19 cellular contexts compared by ENCODE assay signal in the genomic region with DNA sequence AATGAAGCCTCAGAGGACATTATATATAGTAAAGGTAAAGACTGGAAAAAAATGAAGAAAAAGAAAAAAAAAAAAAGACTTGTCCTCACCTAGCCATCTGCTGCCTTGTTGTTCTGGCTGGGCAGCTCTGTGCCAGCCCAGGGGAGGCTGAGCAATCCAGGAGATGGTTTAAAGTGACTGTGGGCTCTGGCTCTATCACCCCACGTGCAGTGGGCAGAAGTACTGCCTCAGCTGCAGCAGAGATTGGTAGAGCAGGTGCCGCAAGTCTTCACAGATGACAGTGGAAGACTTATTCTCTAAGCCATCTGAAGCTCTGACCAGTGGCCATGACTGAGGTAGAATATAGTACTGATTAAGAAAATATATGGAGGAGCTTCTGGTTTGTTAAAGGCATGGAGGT.
"Had no signal": no experiment of that assay in that cellular context is flagged by ENCODE, and none has a peak within 500 bp of the region (broad histone marks: within the 10 kb centered on the region; RNA-seq: fewer than 3 reads in every experiment).

No MANE protein-coding gene starts in this region.

- H3K4me1 ChIP-seq: foreskin keratinocyte, right lobe of liver had no signal

- H3K4me3 Mint-ChIP-seq: nephron; stimulated activated naive CD8-positive, alpha-beta T cell treated with anti-CD3 and anti-CD28 coated beads, Interleukin-15, amount 100 ng/mL, for 72 hours had no signal

- H3K27me3 Mint-ChIP-seq: stimulated activated naive CD8-positive, alpha-beta T cell treated with anti-CD3 and anti-CD28 coated beads, Interleukin-15, amount 100 ng/mL, for 72 hours had no signal

- H3K27ac ChIP-seq: body of pancreas, foreskin keratinocyte, left lung, right lobe of liver, testis, upper lobe of left lung had no signal

- DNase-seq: activated CD4-positive, CD25-positive, alpha-beta regulatory T cell; amniotic stem cell; body of pancreas; central memory CD4-positive, alpha-beta T cell; cortex of kidney; effector memory CD4-positive, alpha-beta T cell; foreskin keratinocyte; glutamatergic neuron; hypothalamus; kidney; left lung; right lobe of liver; stimulated activated naive CD8-positive, alpha-beta T cell treated with anti-CD3 and anti-CD28 coated beads, Interleukin-15, amount 100 ng/mL, for 72 hours; testis; upper lobe of left lung had no signal

- H3K4me3 ChIP-seq: body of pancreas, left lung, right lobe of liver, smooth muscle cell, testis, upper lobe of left lung had no signal

- ATAC-seq: activated naive CD4-positive, alpha-beta T cell treated with anti-CD3 and anti-CD28 coated beads, Interleukin-2, amount 50 U/mL, for 72 hours; body of pancreas; foreskin keratinocyte; left lung; right lobe of liver; stimulated activated naive CD8-positive, alpha-beta T cell treated with anti-CD3 and anti-CD28 coated beads, Interleukin-15, amount 100 ng/mL, for 72 hours had no signal

- H3K9me3 Mint-ChIP-seq: activated naive CD4-positive, alpha-beta T cell treated with anti-CD3 and anti-CD28 coated beads, Interleukin-2, amount 50 U/mL, for 72 hours; activated T-helper 2 cell treated with anti-CD3 and anti-CD28 coated beads, Interferon-gamma antibody, Interleukin-2, Interleukin-4, amounts not matched to agents 10 μg/mL and 5 μg/mL and 100 μg/mL, durations not matched to agents 14 hours and 24 hours and 36 hours; nephron; stimulated activated naive CD8-positive, alpha-beta T cell treated with anti-CD3 and anti-CD28 coated beads, Interleukin-15, amount 100 ng/mL, for 72 hours had no signal

- H3K27me3 ChIP-seq: body of pancreas, foreskin keratinocyte, left lung, right lobe of liver, testis, upper lobe of left lung had no signal

- H3K9me3 ChIP-seq: body of pancreas, left lung, right lobe of liver, testis, upper lobe of left lung had no signal

- H3K4me2 ChIP-seq: smooth muscle cell had no signal

- H3K27ac Mint-ChIP-seq: activated T-helper 2 cell treated with anti-CD3 and anti-CD28 coated beads, Interferon-gamma antibody, Interleukin-2, Interleukin-4, amounts not matched to agents 10 μg/mL and 5 μg/mL and 100 μg/mL, durations not matched to agents 14 hours and 24 hours and 36 hours; nephron had no signal
